ENCODE assay signal across 10 cellular contexts in the genomic region with DNA sequence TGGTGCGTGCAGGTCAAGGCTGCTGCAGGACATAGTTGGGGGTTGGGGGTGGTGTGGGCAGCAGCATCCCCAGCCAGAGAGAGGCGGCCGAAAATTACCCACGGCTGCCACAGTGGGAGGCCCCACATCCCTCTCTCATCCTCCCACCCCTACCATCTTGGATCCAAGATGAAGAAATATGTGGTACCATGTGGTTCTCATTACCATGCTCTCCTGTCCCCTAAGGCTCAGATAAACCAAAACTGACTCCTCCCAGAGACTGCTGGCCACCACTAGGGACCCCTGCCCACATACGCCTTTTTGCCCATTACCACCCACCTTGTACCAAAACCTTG.
DNase-seq lines count a peak whose midpoint lies in the region; ATAC-seq and TF ChIP-seq lines count a peak whose summit lies in the region.
"Had no signal": no experiment of that assay in that cellular context is flagged by ENCODE, and none has a peak within 500 bp of the region (broad histone marks: within the 10 kb centered on the region; RNA-seq: fewer than 3 reads in every experiment).

No MANE protein-coding gene starts in this region.

- H3K9me3 ChIP-seq in endodermal cell (ENCODE audit: control insufficient read depth, low read length) (no peaks in the 10 kb centered on the region), transverse colon (no peaks in the 10 kb centered on the region)

- 97% methylated on average over 5 of the region's 5 CpGs; no CpG with 5 or more reads in 1 of the 2 experiments for WGBS in endodermal cell (ENCODE audit: insufficient coverage in 1 of 2, insufficient read length in 1 of 2), 2 experiments
- 82 to 100% methylated on average over 1 to 5 of the region's 5 CpGs for WGBS in transverse colon (ENCODE audit: low coverage in 1 of 2), 2 donors

- POLR2A ChIA-PET in GM10248 (lab: Yijun Ruan, JAX), result no interaction called here

- H3K27me3 ChIP-seq in endodermal cell (ENCODE audit: control insufficient read depth, insufficient read depth, low read length, poor library complexity, severe bottlenecking) (no peaks in the 10 kb centered on the region), transverse colon (no peaks in the 10 kb centered on the region)

- intact Hi-C loops in transverse colon (cut with DNase I; ENCODE audit: low total_unique reads), result loop anchor here (10.0 kb wide), 2 partner anchors 90 to 120 kb away; a partner anchor contains a TSS

- H3K4me3 Mint-ChIP-seq in activated naive CD8-positive, alpha-beta T cell, result no peak overlapping the region
- no peak overlapping the region for H3K4me3 Mint-ChIP-seq in activated naive CD8-positive, alpha-beta T cell treated with anti-CD3 and anti-CD28 coated beads for 36 hours
- H3K4me3 Mint-ChIP-seq in endodermal cell (no peak overlapping the region), nephron (peak overlapping the region; percentile 41 to 73 (median 67))

- no peaks in the 10 kb centered on the region for H3K9me3 Mint-ChIP-seq in activated naive CD8-positive, alpha-beta T cell (ENCODE audit: low read depth)
- H3K9me3 Mint-ChIP-seq in activated naive CD8-positive, alpha-beta T cell treated with anti-CD3 and anti-CD28 coated beads for 36 hours, result no peaks in the 10 kb centered on the region
- no peaks in the 10 kb centered on the region for H3K9me3 Mint-ChIP-seq in endodermal cell
- H3K9me3 Mint-ChIP-seq in nephron, result no peaks in the 10 kb centered on the region

- no peak for ATAC-seq in GM19023 (IDR thresholded peaks at IDR 0.05; ENCODE audit: unreplicated experiment)
- no peak for ATAC-seq in HG02981 (IDR thresholded peaks at IDR 0.05; ENCODE audit: unreplicated experiment)

- TF ChIP-seq POLR2A in transverse colon (IDR thresholded peaks at IDR 0.05), result no peak

- CTCF ChIA-PET in GM10248 (lab: Yijun Ruan, JAX), result interaction anchor here (1.4 kb wide), 1 partner anchor 69 kb away, joined by 4 read pairs; no protein-coding TSS in a partner anchor

- peaks cover 31% of the 10 kb centered on the region for H3K4me1 ChIP-seq in endodermal cell (ENCODE audit: control insufficient read depth, insufficient read depth, low read length)
- H3K4me1 ChIP-seq in transverse colon, result peaks cover 46 to 77% (median 57%) of the 10 kb centered on the region in 4 donors

- TF ChIP-seq CTCF in endodermal cell (conservative IDR thresholded peaks at IDR 0.05), result no peak
- TF ChIP-seq CTCF in nephron (IDR thresholded peaks at IDR 0.05; ENCODE audit: unreplicated experiment in 3 of 3), result no peak
- TF ChIP-seq CTCF in transverse colon (IDR thresholded peaks at IDR 0.05), result no peak
- no peak for TF ChIP-seq CTCF in GM10248 (IDR thresholded peaks at IDR 0.05; ENCODE audit: control extremely low read depth, extremely low read depth, low read depth, missing control alignments)

- no peak overlapping the region for H3K9ac ChIP-seq in endodermal cell (ENCODE audit: extremely low read depth, low read length, poor library complexity, severe bottlenecking)

- H3K4me1 Mint-ChIP-seq in activated naive CD8-positive, alpha-beta T cell (ENCODE audit: low read depth), result no peaks in the 10 kb centered on the region
- H3K4me1 Mint-ChIP-seq in activated naive CD8-positive, alpha-beta T cell treated with anti-CD3 and anti-CD28 coated beads for 36 hours, result peaks cover 5% of the 10 kb centered on the region
- H3K4me1 Mint-ChIP-seq in endodermal cell (peaks cover 36% of the 10 kb centered on the region), nephron (peaks cover 88% of the 10 kb centered on the region)

- TF ChIP-seq EP300 in transverse colon (IDR thresholded peaks at IDR 0.05; ENCODE audit: low read depth), result no peak

- H3K36me3 ChIP-seq in endodermal cell (ENCODE audit: control insufficient read depth, insufficient read depth, low read length), result peaks cover 83% of the 10 kb centered on the region
- no peaks in the 10 kb centered on the region for H3K36me3 ChIP-seq in transverse colon

- H3K4me3 ChIP-seq in endodermal cell (ENCODE audit: low read length) (no peak overlapping the region), transverse colon (no peak overlapping the region)

- H3K27ac ChIP-seq in endodermal cell (ENCODE audit: low read depth, low read length) (no peak overlapping the region), transverse colon (peak overlapping the region; percentile 76 to 87 (median 82))

- in situ Hi-C loops in transverse colon (cut with MboI; ENCODE audit: low pct_ligation_motif_present in 1 of 4, low pct_unique_long_range_greater_than_20kb in 1 of 4, low sequenced_read_pairs in 3 of 4), result loop anchor here in 1 of 4 donors (5.0 kb wide), 1 partner anchor 37 kb away; no protein-coding TSS in a partner anchor

- peak overlapping the region; percentile 66 for H3K27ac Mint-ChIP-seq in activated naive CD8-positive, alpha-beta T cell
- H3K27ac Mint-ChIP-seq in activated naive CD8-positive, alpha-beta T cell treated with anti-CD3 and anti-CD28 coated beads for 36 hours, result no peak overlapping the region
- H3K27ac Mint-ChIP-seq in endodermal cell, result peak overlapping the region; percentile 15
- H3K27ac Mint-ChIP-seq in nephron, result peak overlapping the region; percentile 99

- no peak for DNase-seq in activated naive CD8-positive, alpha-beta T cell treated with anti-CD3 and anti-CD28 coated beads for 36 hours
- DNase-seq in endodermal cell (no peak), transverse colon (no peak), GM10248 (ENCODE audit: extremely low spot score) (no peak)
- DNase-seq: NCI-H748 treated with DMSO at 0.1 percent for 48 hours, SW 1271 had no signal

- no peaks in the 10 kb centered on the region for H3K27me3 Mint-ChIP-seq in activated naive CD8-positive, alpha-beta T cell
- H3K27me3 Mint-ChIP-seq in activated naive CD8-positive, alpha-beta T cell treated with anti-CD3 and anti-CD28 coated beads for 36 hours, result no peaks in the 10 kb centered on the region
- H3K27me3 Mint-ChIP-seq in endodermal cell (ENCODE audit: insufficient read depth) (no peaks in the 10 kb centered on the region), nephron (ENCODE audit: low read depth) (no peaks in the 10 kb centered on the region)

- H3K36me3 Mint-ChIP-seq in activated naive CD8-positive, alpha-beta T cell, result peaks cover 4% of the 10 kb centered on the region
- peaks cover 24% of the 10 kb centered on the region for H3K36me3 Mint-ChIP-seq in activated naive CD8-positive, alpha-beta T cell treated with anti-CD3 and anti-CD28 coated beads for 36 hours
- H3K36me3 Mint-ChIP-seq in endodermal cell (ENCODE audit: low read depth) (peaks cover 46% of the 10 kb centered on the region), nephron (ENCODE audit: low read depth) (peaks cover 16% of the 10 kb centered on the region)

Comparison
In these comparisons a context has a peak if more than half of its experiments do, and no peak if none do; other contexts are left out.
1. H3K4me3 Mint-ChIP-seq: peak in nephron (3 of 3); none in activated naive CD8-positive, alpha-beta T cell (single experiment), activated naive CD8-positive, alpha-beta T cell treated with anti-CD3 and anti-CD28 coated beads for 36 hours (single experiment) and endodermal cell (single experiment).